Comparison of ENCODE assay signal across 8 cellular contexts in the genomic region with DNA sequence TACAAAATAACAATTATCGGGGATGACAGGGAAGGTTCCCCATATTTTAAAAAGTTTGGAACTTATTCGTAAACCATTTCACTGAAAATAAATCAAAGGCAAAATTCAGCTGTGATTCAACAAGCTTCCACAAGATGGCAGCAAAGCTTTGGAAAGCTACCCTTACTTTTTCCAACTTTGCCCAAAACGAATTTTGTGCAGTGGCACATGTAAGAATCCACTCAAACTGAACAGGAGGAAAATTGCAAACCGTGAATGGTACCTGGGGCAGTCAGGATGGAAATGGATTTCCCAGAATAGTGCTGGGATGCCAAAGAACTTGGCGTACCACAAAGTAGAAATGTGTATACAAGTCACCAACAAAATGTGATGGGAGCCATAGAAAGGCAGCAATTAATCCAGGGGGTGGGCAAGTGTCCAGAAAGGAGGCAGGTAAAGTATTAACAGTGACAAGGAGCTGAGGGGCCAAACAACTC. TPM values are rescaled to one million over a fixed set of nuclear protein-coding genes. Genes with fewer than 3 reads are reported as not detected.
DNase-seq lines count a peak whose midpoint lies in the region; ATAC-seq, FAIRE-seq and TF ChIP-seq lines count a peak whose summit lies in the region.

No MANE protein-coding gene starts in this region.

- TF ChIP-seq RAD21 in A549 (conservative IDR thresholded peaks at IDR 0.05 in 1 of 2, IDR thresholded peaks at IDR 0.05 in 1 of 2) = peak; percentile 87 to 92

- H3K27me3 Mint-ChIP-seq in activated naive CD4-positive, alpha-beta T cell treated with anti-CD3 and anti-CD28 coated beads for 36 hours (ENCODE audit: low read depth) = no peaks in the 10 kb centered on the region

- peaks cover 35% of the 10 kb centered on the region for H3K4me1 Mint-ChIP-seq in activated naive CD4-positive, alpha-beta T cell treated with anti-CD3 and anti-CD28 coated beads for 36 hours (ENCODE audit: low read depth)

- TF ChIP-seq CTCF in A549 (IDR thresholded peaks at IDR 0.05) (peak; percentile 88), right atrium auricular region (IDR thresholded peaks at IDR 0.05) (peak; percentile 75 to 88), gastrocnemius medialis (IDR thresholded peaks at IDR 0.05 in 4 of 5, conservative IDR thresholded peaks at IDR 0.05 in 1 of 5) (peak; percentile 78 to 88 (median 82))

- peaks cover 39% of the 10 kb centered on the region for H3K36me3 Mint-ChIP-seq in activated naive CD4-positive, alpha-beta T cell treated with anti-CD3 and anti-CD28 coated beads for 36 hours (ENCODE audit: low read depth)

- H3K9me3 ChIP-seq in A549 (no peaks in the 10 kb centered on the region), right atrium auricular region (no peaks in the 10 kb centered on the region), gastrocnemius medialis (no peaks in the 10 kb centered on the region)

- H3K4me3 Mint-ChIP-seq in activated naive CD4-positive, alpha-beta T cell treated with anti-CD3 and anti-CD28 coated beads for 36 hours = no peak overlapping the region

- intact Hi-C loops in activated naive CD4-positive, alpha-beta T cell treated with anti-CD3 and anti-CD28 coated beads for 36 hours (cut with micrococcal nuclease) = loop anchor here (1.0 kb wide), 2 partner anchors 140 to 193 kb away; no protein-coding TSS in a partner anchor
- intact Hi-C loops in gastrocnemius medialis (cut with DNase I; ENCODE audit: low total_unique reads) = loop anchor here (1.0 to 5.0 kb wide), 4 partner anchors 25 to 195 kb away; no protein-coding TSS in a partner anchor

- TF ChIP-seq EP300 in A549 (IDR thresholded peaks at IDR 0.05) = no peak

- CTCF ChIA-PET in A549 (lab: Yijun Ruan, JAX) = interaction anchor here (0.5 to 9.1 kb wide), 40 partner anchors 8 to 432 kb away, joined by 3 to 136 read pairs (median 4); partner anchors contain the start of genes CNOT11, RPL31 and TBC1D8
- CTCF ChIA-PET in activated naive CD4-positive, alpha-beta T cell treated with anti-CD3 and anti-CD28 coated beads for 36 hours (lab: Charles Lee) = interaction anchor here (0.6 to 3.0 kb wide), 18 partner anchors 9 to 897 kb away, joined by 3 to 29 read pairs (median 5); partner anchors contain the start of gene TBC1D8

- ATAC-seq in A549 = peak in 1 of 2 experiments; percentile 31; a peak in 1 of 6 replicates
- peak in 1 of 2 donors; percentile 28 for ATAC-seq in gastrocnemius medialis
- no peak for ATAC-seq in GM18907 (IDR thresholded peaks at IDR 0.05; ENCODE audit: unreplicated experiment)
- no peak for ATAC-seq in GM18511 (IDR thresholded peaks at IDR 0.05; ENCODE audit: unreplicated experiment)

- H3K27ac ChIP-seq in A549 (peak overlapping the region; percentile 5 to 46; a peak in 1 of 6 replicates), right atrium auricular region (no peak overlapping the region), gastrocnemius medialis (peak overlapping the region; percentile 26 to 50 (median 32))

- no peak overlapping the region for H3K4me2 ChIP-seq in A549

- H3K27me3 ChIP-seq in right atrium auricular region (no peaks in the 10 kb centered on the region), gastrocnemius medialis (no peaks in the 10 kb centered on the region)

- TF ChIP-seq POLR2A in A549 (IDR thresholded peaks at IDR 0.05; ENCODE audit: low read length) (no peak), gastrocnemius medialis (IDR thresholded peaks at IDR 0.05) (no peak)

- FAIRE-seq in A549 (lab: Jason Lieb, UNC) = no peak

- no peak overlapping the region for H3K27ac Mint-ChIP-seq in activated naive CD4-positive, alpha-beta T cell treated with anti-CD3 and anti-CD28 coated beads for 36 hours

- H3K4me1 ChIP-seq in A549 (peaks cover 9% of the 10 kb centered on the region; the same call in 2 of the 3 replicates), right atrium auricular region (no peaks in the 10 kb centered on the region), gastrocnemius medialis (peaks cover 9 to 21% of the 10 kb centered on the region in 2 donors)

- POLR2A ChIA-PET in A549 (lab: Yijun Ruan, JAX) = interaction anchor here (0.7 to 1.3 kb wide), 4 partner anchors 138 to 395 kb away, joined by 3 to 15 read pairs (median 4); partner anchors contain the start of gene TBC1D8

- 25% methylated on average over 5 of the region's 5 CpGs for WGBS in A549 (ENCODE audit: missing lambda C conversion rate)

- peak in 1 of 2 experiments; percentile 52 for DNase-seq in A549 (ENCODE audit: low read depth in 1 of 2, low spot score in 1 of 2)
- DNase-seq in DMS79 (lab: John Stamatoyannopoulos, UW) = peak; percentile 4
- peak; percentile 17 for DNase-seq in NCI-H1694 treated with DMSO at 0.1 percent for 48 hours (lab: John Stamatoyannopoulos, UW)
- peak; percentile 44 for DNase-seq in activated naive CD4-positive, alpha-beta T cell treated with anti-CD3 and anti-CD28 coated beads for 36 hours
- no peak for DNase-seq in right atrium auricular region (ENCODE audit: low spot score)
- DNase-seq in gastrocnemius medialis = no peak

- no peaks in the 10 kb centered on the region for H3K9me3 Mint-ChIP-seq in activated naive CD4-positive, alpha-beta T cell treated with anti-CD3 and anti-CD28 coated beads for 36 hours

- H3K36me3 ChIP-seq in right atrium auricular region (peaks cover 44% of the 10 kb centered on the region), gastrocnemius medialis (peaks cover 2 to 54% of the 10 kb centered on the region in 2 donors)

- H3K4me3 ChIP-seq in A549 = no peak overlapping the region
- H3K4me3 ChIP-seq in right atrium auricular region = no peak overlapping the region
- H3K4me3 ChIP-seq in gastrocnemius medialis = no peak overlapping the region

- in situ Hi-C loops in gastrocnemius medialis (cut with MboI; ENCODE audit: low sequenced_read_pairs in 4 of 4) = no loop called here

TF ChIP-seq in A549, 52 proteins besides CTCF, POLR2A, EP300 and RAD21:
- TF ChIP-seq ESRRA (IDR thresholded peaks at IDR 0.05; ENCODE audit: borderline replicate concordance, low read length) = no peak
- TF ChIP-seq, protein P1, sequence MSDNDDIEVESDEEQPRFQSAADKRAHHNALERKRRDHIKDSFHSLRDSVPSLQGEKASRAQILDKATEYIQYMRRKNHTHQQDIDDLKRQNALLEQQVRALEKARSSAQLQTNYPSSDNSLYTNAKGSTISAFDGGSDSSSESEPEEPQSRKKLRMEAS (IDR thresholded peaks at IDR 0.05) = peak; percentile 24; the same call in 1 of the 2 replicates
- TF ChIP-seq SMC3 (IDR thresholded peaks at IDR 0.05) = peak; percentile 84
- TF ChIP-seq HOXA7 (CRISPR knock-in tag; IDR thresholded peaks at IDR 0.05) = no peak
- no peak for TF ChIP-seq FOSL2 (IDR thresholded peaks at IDR 0.05)
- TF ChIP-seq FOSL2 (CRISPR knock-in tag; IDR thresholded peaks at IDR 0.05) = no peak
- no peak for TF ChIP-seq HOXB13 (CRISPR knock-in tag; IDR thresholded peaks at IDR 0.05; ENCODE audit: low read depth)
TF ChIP-seq in A549: peak in this region for 2.

RNA-seq across cellular contexts. Expression of gene RPL31, which starts 10.7 kb away (rescaled TPM):
- polyA plus RNA-seq in A549 (2011; rRNA removed) = 2,064 and 3,103 TPM in 2 replicates
- 1,918 and 2,613 TPM in 2 replicates for polyA plus RNA-seq in A549 (2012; cell fraction: cytosol; rRNA removed)
- 404 and 505 TPM in 2 replicates for polyA plus RNA-seq in A549 (2012; cell fraction: nucleus; rRNA removed)
- polyA plus RNA-seq in A549 (2017; fragmentation: RNase III; extraction: RNeasy Plus Mini Kit Qiagen cat#74134 plus additional on column Dnase treatment) = 1,803 to 1,931 TPM (median 1,812 TPM) in 3 replicates
- 256 and 361 TPM in 2 replicates for polyA minus RNA-seq in A549 (2011; rRNA and poly(A)+ RNA removed)
- total RNA-seq in activated naive CD4-positive, alpha-beta T cell treated with anti-CD3 and anti-CD28 coated beads for 36 hours = 1,000 to 10,000 TPM; 2,225 to 2,255 TPM
- total RNA-seq in right atrium auricular region = 100 to 1,000 TPM; 437 to 813 TPM
- 100 to 1,000 TPM; 572 to 825 (median 762) TPM for total RNA-seq in gastrocnemius medialis

Comparison
In these comparisons a context has a peak if more than half of its experiments do, and no peak if none do; other contexts are left out.
1. DNase-seq: peak in DMS79 (single experiment), NCI-H1694 treated with DMSO at 0.1 percent for 48 hours (single experiment) and activated naive CD4-positive, alpha-beta T cell treated with anti-CD3 and anti-CD28 coated beads for 36 hours (single experiment); none in right atrium auricular region (single experiment) and gastrocnemius medialis (0 of 2).
2. H3K27ac ChIP-seq: peak in A549 (2 of 2) and gastrocnemius medialis (4 of 4); none in right atrium auricular region (0 of 2).
3. Peak in every context shown above with its lines, with median percentiles within 50 percentile points of each other: CTCF ChIP-seq.